In the genomic region with DNA sequence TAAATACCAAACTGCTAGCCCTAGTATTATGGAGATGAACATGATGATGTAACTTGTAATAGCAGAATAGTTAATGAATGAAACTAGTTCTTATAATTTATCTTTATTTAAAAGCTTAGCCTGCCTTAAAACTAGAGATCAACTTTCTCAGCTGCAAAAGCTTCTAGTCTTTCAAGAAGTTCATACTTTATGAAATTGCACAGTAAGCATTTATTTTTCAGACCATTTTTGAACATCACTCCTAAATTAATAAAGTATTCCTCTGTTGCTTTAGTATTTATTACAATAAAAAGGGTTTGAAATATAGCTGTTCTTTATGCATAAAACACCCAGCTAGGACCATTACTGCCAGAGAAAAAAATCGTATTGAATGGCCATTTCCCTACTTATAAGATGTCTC, we compare ENCODE assay signal across 14 cellular contexts. TPM values are rescaled to one million over a fixed set of nuclear protein-coding genes. Genes with fewer than 3 reads are reported as not detected.
DNase-seq lines count a peak whose midpoint lies in the region; ATAC-seq, FAIRE-seq and TF ChIP-seq lines count a peak whose summit lies in the region.
"Had no signal": no experiment of that assay in that cellular context is flagged by ENCODE, and none has a peak within 500 bp of the region (broad histone marks: within the 10 kb centered on the region; RNA-seq: fewer than 3 reads in every experiment).

No MANE protein-coding gene starts in this region.

- no peak overlapping the region for H3K14ac ChIP-seq in H1 (ENCODE audit: insufficient read length)

- FAIRE-seq in H1 (lab: Jason Lieb, UNC): no peak

- H3K23me2 ChIP-seq in H1 (ENCODE audit: low read depth, low read length): no peaks in the 10 kb centered on the region

- H2AFZ ChIP-seq in OCI-LY7 (ENCODE audit: low read length) (no peak overlapping the region), H1 (ENCODE audit: low read length) (no peak overlapping the region)

- H3K18ac ChIP-seq in H1 (ENCODE audit: extremely low read depth, low read length): no peak overlapping the region

- H3K4me2 ChIP-seq in OCI-LY7 (ENCODE audit: low read length) (no peak overlapping the region), H1 (ENCODE audit: insufficient read depth in 1 of 2, low read depth in 2 of 2, low read length in 2 of 2) (no peak overlapping the region)
- H3K4me2 ChIP-seq: KMS-11 had no signal

- POLR2A ChIA-PET in Caco-2 (lab: Charles Lee): no interaction called here
- POLR2A ChIA-PET in OCI-LY7 (lab: Charles Lee): interaction anchor here (0.6 to 1.9 kb wide), 3 partner anchors 10 to 119 kb away, joined by 3 to 5 read pairs (median 5); no protein-coding TSS in a partner anchor
- POLR2A ChIA-PET in H1 (lab: Charles Lee; ENCODE audit: partially characterized antibody): interaction anchor here (0.8 to 3.4 kb wide), 3 partner anchors 10 to 42 kb away, joined by 4 to 13 read pairs (median 4); no protein-coding TSS in a partner anchor

- H3K23ac ChIP-seq in H1 (ENCODE audit: insufficient read length): no peak overlapping the region

- no peak overlapping the region for H2BK120ac ChIP-seq in H1 (replicated peaks; ENCODE audit: low read depth, low read length)

- TF ChIP-seq EP300 in H1 (IDR thresholded peaks at IDR 0.05; ENCODE audit: borderline replicate concordance in 1 of 2, low read depth in 2 of 2, low read length in 2 of 2): no peak

- H3K4me1 Mint-ChIP-seq in activated T-cell treated with anti-CD3 and anti-CD28 coated beads, Interleukin-2, amount 50 U/mL, for 24 hours (ENCODE audit: low read depth): peaks cover 25% of the 10 kb centered on the region
- no peaks in the 10 kb centered on the region for H3K4me1 Mint-ChIP-seq in Caco-2 (ENCODE audit: low read depth, unreplicated experiment)
- H3K4me1 Mint-ChIP-seq: B cell had no signal

- H3K4me3 ChIP-seq in Caco-2 (ENCODE audit: low read depth, low read length) (no peak overlapping the region), OCI-LY7 (ENCODE audit: low read depth, low read length, poor library complexity, severe bottlenecking) (no peak overlapping the region), H1 (ENCODE audit: extremely low read depth in 1 of 4, insufficient read depth in 2 of 4, low read depth in 3 of 4, low read length in 4 of 4) (no peak overlapping the region)
- H3K4me3 ChIP-seq: HAP-1 had no signal

- no peak overlapping the region for H2BK5ac ChIP-seq in H1 (ENCODE audit: low read depth, low read length)

- H3K27me3 Mint-ChIP-seq in activated T-cell treated with anti-CD3 and anti-CD28 coated beads, Interleukin-2, amount 50 U/mL, for 24 hours: no peaks in the 10 kb centered on the region
- H3K27me3 Mint-ChIP-seq in Caco-2 (ENCODE audit: insufficient read depth, unreplicated experiment): no peaks in the 10 kb centered on the region
- H3K27me3 Mint-ChIP-seq: B cell had no signal

- H3K4me1 ChIP-seq in Caco-2 (no peaks in the 10 kb centered on the region), OCI-LY7 (ENCODE audit: insufficient read depth, low read length, poor library complexity, severe bottlenecking) (no peaks in the 10 kb centered on the region), H1 (replicated peaks in 1 of 4; ENCODE audit: control insufficient read depth in 3 of 4, insufficient read depth in 4 of 4, low read length in 3 of 4) (no peaks in the 10 kb centered on the region)

- H3K36me3 ChIP-seq in Caco-2 (ENCODE audit: control insufficient read depth, insufficient read depth, low read length): no peaks in the 10 kb centered on the region; the same call in 1 of the 2 replicates
- H3K36me3 ChIP-seq in OCI-LY7 (ENCODE audit: insufficient read depth, low read length): peaks cover 86% of the 10 kb centered on the region
- H3K36me3 ChIP-seq in H1 (ENCODE audit: control insufficient read depth in 2 of 4, insufficient read depth in 4 of 4, low read length in 3 of 4): peaks cover 2 to 59% (median 32%) of the 10 kb centered on the region in 4 experiments; a peak in 7 of 8 replicates

- no peak overlapping the region for H3K4me3 Mint-ChIP-seq in activated T-cell treated with anti-CD3 and anti-CD28 coated beads, Interleukin-2, amount 50 U/mL, for 24 hours
- H3K4me3 Mint-ChIP-seq in Caco-2 (ENCODE audit: unreplicated experiment): no peak overlapping the region
- H3K4me3 Mint-ChIP-seq: B cell had no signal

- peaks cover 81% of the 10 kb centered on the region for H3K36me3 Mint-ChIP-seq in activated T-cell treated with anti-CD3 and anti-CD28 coated beads, Interleukin-2, amount 50 U/mL, for 24 hours (ENCODE audit: low read depth)
- peaks cover 59% of the 10 kb centered on the region for H3K36me3 Mint-ChIP-seq in Caco-2 (ENCODE audit: insufficient read depth, unreplicated experiment)

- H3K4ac ChIP-seq in H1 (replicated peaks; ENCODE audit: insufficient read length, low read depth, low read length): no peak overlapping the region

- H3K9me3 ChIP-seq in Caco-2 (no peaks in the 10 kb centered on the region), OCI-LY7 (ENCODE audit: low read length) (no peaks in the 10 kb centered on the region), H1 (ENCODE audit: insufficient read depth in 2 of 2, low read depth in 1 of 2, low read length in 1 of 2) (no peaks in the 10 kb centered on the region)
- H3K9me3 ChIP-seq: HAP-1 had no signal

- H2BK20ac ChIP-seq in H1 (ENCODE audit: low read length): no peak overlapping the region

- TF ChIP-seq RAD21 in H1 (IDR thresholded peaks at IDR 0.05 in 1 of 2, conservative IDR thresholded peaks at IDR 0.05 in 1 of 2; ENCODE audit: low read depth in 2 of 2, low read length in 2 of 2): no peak

- CTCF ChIA-PET in Caco-2 (lab: Charles Lee): no interaction called here
- CTCF ChIA-PET in OCI-LY7 (lab: Charles Lee; ENCODE audit: unreplicated experiment): no interaction called here
- CTCF ChIA-PET in H1 (lab: Charles Lee; ENCODE audit: partially characterized antibody): interaction anchor here (1.0 to 2.7 kb wide), 3 partner anchors 10 to 129 kb away, joined by 4 to 15 read pairs (median 7); no protein-coding TSS in a partner anchor

- no peak for TF ChIP-seq CTCF in Caco-2 (IDR thresholded peaks at IDR 0.05; ENCODE audit: insufficient read depth in 1 of 2, low read depth in 1 of 2, low read length in 1 of 2, severe bottlenecking in 1 of 2, unreplicated experiment in 1 of 2)
- no peak for TF ChIP-seq CTCF in OCI-LY7 (conservative IDR thresholded peaks at IDR 0.05; ENCODE audit: low read length)
- no peak for TF ChIP-seq CTCF in H1 (IDR thresholded peaks at IDR 0.05; ENCODE audit: control extremely low read depth in 1 of 3, insufficient read depth in 1 of 3, low read depth in 1 of 3, low read length in 3 of 3)

- no peaks in the 10 kb centered on the region for H3K9me3 Mint-ChIP-seq in activated T-cell treated with anti-CD3 and anti-CD28 coated beads, Interleukin-2, amount 50 U/mL, for 24 hours
- no peaks in the 10 kb centered on the region for H3K9me3 Mint-ChIP-seq in Caco-2 (ENCODE audit: unreplicated experiment)

- no peak for DNase-seq in activated T-cell treated with anti-CD3 and anti-CD28 coated beads, Interleukin-2, amount 50 U/mL, for 24 hours
- no peak for DNase-seq in activated T-cell treated with anti-CD3 and anti-CD28 coated beads, Interleukin-2, amount 50 U/mL, for 48 hours
- no peak for DNase-seq in Caco-2
- no peak for DNase-seq in OCI-LY7 (ENCODE audit: low spot score)
- DNase-seq in H1 (ENCODE audit: low read depth in 1 of 2, low spot score in 2 of 2): no peak
- no peak for DNase-seq in NCI-H146 (lab: John Stamatoyannopoulos, UW)
- DNase-seq in head of caudate nucleus: no peak
- DNase-seq: NCI-H187 treated with DMSO at 0.1 percent for 48 hours, NCI-H345, NCI-H524 treated with DMSO at 0.1 percent for 48 hours had no signal

- H3K9me2 ChIP-seq in OCI-LY7 (ENCODE audit: insufficient read depth, low read length): no peaks in the 10 kb centered on the region

- WGBS in H1 (ENCODE audit: extremely low coverage in 1 of 2, insufficient coverage in 1 of 2, insufficient read length in 1 of 2, insufficient replicate concordance in 2 of 2, low coverage in 1 of 2, low lambda C conversion rate in 2 of 2, missing lambda C conversion rate in 1 of 2), 2 experiments: 93% methylated on average over 1 of the region's 1 CpG; no CpG with 5 or more reads in 1 of the 2 experiments

- no peak overlapping the region for H3K56ac ChIP-seq in H1 (replicated peaks; ENCODE audit: insufficient read length, low read depth, low read length)

- H4K91ac ChIP-seq in H1 (replicated peaks; ENCODE audit: insufficient read length, low read length): no peak overlapping the region

- no peak overlapping the region for H4K5ac ChIP-seq in H1 (ENCODE audit: insufficient read length, low read depth, low read length)

- no peak for ATAC-seq in HG02571 (IDR thresholded peaks at IDR 0.05; ENCODE audit: unreplicated experiment)

- no peak overlapping the region for H4K8ac ChIP-seq in H1 (ENCODE audit: extremely low read depth, insufficient read depth, low read length)

- no peak overlapping the region for H2AK5ac ChIP-seq in H1 (ENCODE audit: low read depth, low read length)

- H3K79me1 ChIP-seq in H1 (ENCODE audit: low read depth, low read length): no peaks in the 10 kb centered on the region

- H4K20me1 ChIP-seq in OCI-LY7 (ENCODE audit: insufficient read depth, low read length): no peaks in the 10 kb centered on the region
- peaks cover 3 to 7% of the 10 kb centered on the region in 2 experiments for H4K20me1 ChIP-seq in H1 (replicated peaks in 1 of 2; ENCODE audit: control insufficient read depth in 1 of 2, insufficient read depth in 2 of 2, low read length in 2 of 2)

- peak overlapping the region; percentile 57 for H3K27ac Mint-ChIP-seq in activated T-cell treated with anti-CD3 and anti-CD28 coated beads, Interleukin-2, amount 50 U/mL, for 24 hours
- no peak overlapping the region for H3K27ac Mint-ChIP-seq in Caco-2 (ENCODE audit: unreplicated experiment)

- no peak for TF ChIP-seq POLR2A in H1 (IDR thresholded peaks at IDR 0.05; ENCODE audit: control extremely low read depth in 1 of 2, low read depth in 2 of 2, low read length in 2 of 2)

- TSS peak; percentile 14 for BruUV-seq in Caco-2 (replicated peaks; lab: Mats Ljungman, UMichigan)
- BruUV-seq in OCI-LY7 (replicated peaks; lab: Mats Ljungman, UMichigan): TSS peak; percentile 53

- intact Hi-C loops in Caco-2 (cut with micrococcal nuclease; ENCODE audit: unreplicated experiment): no loop called here
- intact Hi-C loops in OCI-LY7 (cut with micrococcal nuclease; ENCODE audit: unreplicated experiment): no loop called here
- intact Hi-C loops in head of caudate nucleus (cut with DNase I): no loop called here

- H3K9ac ChIP-seq in H1 (replicated peaks in 1 of 4; ENCODE audit: extremely low read depth in 1 of 4, low read depth in 3 of 4, low read length in 3 of 4): no peak overlapping the region
- H3K9ac ChIP-seq: KMS-11 had no signal

- no peak overlapping the region for H2BK15ac ChIP-seq in H1 (ENCODE audit: low read length)

- no peaks in the 10 kb centered on the region for H3K79me2 ChIP-seq in OCI-LY7 (ENCODE audit: insufficient read depth, low read depth, low read length)
- H3K79me2 ChIP-seq in H1 (ENCODE audit: control insufficient read depth in 1 of 2, insufficient read depth in 2 of 2, low read length in 2 of 2): peaks cover 0 to 17% of the 10 kb centered on the region in 2 experiments; a peak in 1 of 4 replicates

- no peaks in the 10 kb centered on the region for H3K27me3 ChIP-seq in Caco-2 (replicated peaks; ENCODE audit: control insufficient read depth, insufficient read depth, low read length)
- no peaks in the 10 kb centered on the region for H3K27me3 ChIP-seq in H1 (replicated peaks in 1 of 4; ENCODE audit: control insufficient read depth in 3 of 4, extremely low read depth in 1 of 4, insufficient read depth in 3 of 4, low read length in 3 of 4)

- no peak overlapping the region for H2BK12ac ChIP-seq in H1 (ENCODE audit: low read depth, low read length)

- H3K27ac ChIP-seq in OCI-LY7 (ENCODE audit: low read depth, low read length, poor library complexity, severe bottlenecking): no peak overlapping the region
- H3K27ac ChIP-seq in H1 (ENCODE audit: low read depth, low read length): no peak overlapping the region
- H3K27ac ChIP-seq: KMS-11 had no signal

RNA-seq across cellular contexts. Expression of gene SIRT1, which starts 33.2 kb away (rescaled TPM):
- total RNA-seq in Caco-2 (2022) (43.1 and 44.1 TPM in 2 replicates), OCI-LY7 (2022) (35.8 and 39.2 TPM in 2 replicates)
- 18.0 and 20.4 TPM in 2 replicates for total RNA-seq in OCI-LY7 (2014; rRNA removed; shearing (Covaris generic))
- total RNA-seq in H1 (2021; fragmentation: NEBNext Ultra II Directional; extraction: Animal tissue kit (Norgen Biotek cat#: 25700)): 66.2 and 70.9 TPM in 2 replicates
- 13.9 and 22.6 TPM in 2 replicates for polyA plus RNA-seq in H1 (2011; rRNA removed)
- polyA plus RNA-seq in H1 (2011; cell fraction: cytosol; rRNA removed): 32.3 TPM
- polyA plus RNA-seq in H1 (2011; cell fraction: nucleus; rRNA removed): 7.5 TPM
- polyA plus RNA-seq in H1 (2012, experiment 1 of 2): 26.4 to 47.4 TPM (median 31.2 TPM) in 4 replicates
- polyA plus RNA-seq in H1 (2012, experiment 2 of 2): 3.8 TPM
- polyA plus RNA-seq in H1 (2013, experiment 1 of 2): 24.6 TPM
- 24.5 TPM for polyA plus RNA-seq in H1 (2013, experiment 2 of 2)
- 25.8 and 31.8 TPM in 2 replicates for polyA minus RNA-seq in H1 (2011; rRNA and poly(A)+ RNA removed)
- 22.1 TPM for polyA minus RNA-seq in H1 (2011; cell fraction: cytosol; rRNA and poly(A)+ RNA removed)
- polyA minus RNA-seq in H1 (2011; cell fraction: nucleus; rRNA and poly(A)+ RNA removed): 29.7 TPM
